8 cellular contexts compared by ENCODE assay signal in the genomic region with DNA sequence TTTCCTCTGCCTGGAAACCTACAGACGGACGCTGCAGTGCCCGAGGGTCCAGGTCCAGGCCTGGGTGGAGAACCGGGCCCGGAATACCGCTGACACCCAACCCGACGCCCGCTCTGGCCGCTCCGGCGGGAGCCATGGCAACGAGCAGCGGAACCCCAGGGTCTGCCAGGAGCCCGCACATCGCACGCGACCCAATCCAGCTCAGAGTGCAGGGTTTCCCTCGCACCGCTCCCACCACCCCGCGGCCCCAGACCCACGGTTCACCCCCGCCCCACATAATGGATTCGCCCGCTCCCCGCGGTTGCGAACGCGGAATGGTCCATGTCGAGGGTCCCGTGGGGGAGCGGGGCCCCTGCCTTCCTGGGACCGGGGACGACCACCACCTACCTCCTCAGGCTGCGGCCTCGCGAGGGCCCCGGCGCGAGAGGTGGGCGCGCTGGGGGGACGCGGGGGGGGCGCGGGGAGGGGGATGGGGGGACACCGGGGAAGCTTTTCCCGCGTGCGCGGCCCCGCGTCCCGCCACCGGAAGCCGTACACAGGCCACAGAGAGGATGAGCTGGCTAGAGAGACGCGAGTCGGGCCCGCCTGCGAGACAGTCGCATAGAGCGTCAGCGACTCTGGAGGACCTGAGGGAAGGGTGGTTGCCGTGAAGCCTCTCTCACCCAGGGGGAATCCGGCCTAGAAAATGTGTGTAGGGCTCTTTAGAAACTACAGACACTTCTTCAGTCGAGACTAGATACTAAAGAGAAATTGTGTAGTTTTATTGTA. TPM values are rescaled to one million over a fixed set of nuclear protein-coding genes. Genes with fewer than 3 reads are reported as not detected.
DNase-seq lines count a peak whose midpoint lies in the region; ATAC-seq, FAIRE-seq and TF ChIP-seq lines count a peak whose summit lies in the region.

A gene with protein sequence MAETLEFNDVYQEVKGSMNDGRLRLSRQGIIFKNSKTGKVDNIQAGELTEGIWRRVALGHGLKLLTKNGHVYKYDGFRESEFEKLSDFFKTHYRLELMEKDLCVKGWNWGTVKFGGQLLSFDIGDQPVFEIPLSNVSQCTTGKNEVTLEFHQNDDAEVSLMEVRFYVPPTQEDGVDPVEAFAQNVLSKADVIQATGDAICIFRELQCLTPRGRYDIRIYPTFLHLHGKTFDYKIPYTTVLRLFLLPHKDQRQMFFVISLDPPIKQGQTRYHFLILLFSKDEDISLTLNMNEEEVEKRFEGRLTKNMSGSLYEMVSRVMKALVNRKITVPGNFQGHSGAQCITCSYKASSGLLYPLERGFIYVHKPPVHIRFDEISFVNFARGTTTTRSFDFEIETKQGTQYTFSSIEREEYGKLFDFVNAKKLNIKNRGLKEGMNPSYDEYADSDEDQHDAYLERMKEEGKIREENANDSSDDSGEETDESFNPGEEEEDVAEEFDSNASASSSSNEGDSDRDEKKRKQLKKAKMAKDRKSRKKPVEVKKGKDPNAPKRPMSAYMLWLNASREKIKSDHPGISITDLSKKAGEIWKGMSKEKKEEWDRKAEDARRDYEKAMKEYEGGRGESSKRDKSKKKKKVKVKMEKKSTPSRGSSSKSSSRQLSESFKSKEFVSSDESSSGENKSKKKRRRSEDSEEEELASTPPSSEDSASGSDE (minus strand): TSS at position 550 of the 768 bp plus-strand sequence. CDS start 771 bp downstream, outside the sequence.

- H3K9me3 ChIP-seq in AG04450 (ENCODE audit: control insufficient read depth, insufficient read depth, low read length) = no peaks in the 10 kb centered on the region; the same call in 1 of the 2 replicates

- peaks cover 17% of the 10 kb centered on the region for H3K27me3 ChIP-seq in AG04450 (ENCODE audit: control insufficient read depth, insufficient read depth, low read length)

- peak within 1 kb of the TSS; percentile 78 for H3K4me3 ChIP-seq in AG04450 (ENCODE audit: low read depth, low read length)

- H3K27ac ChIP-seq in AG04450 (ENCODE audit: low read depth, low read length) (peak within 1 kb of the TSS; percentile 39), caudate nucleus (ENCODE audit: low read depth, low read length) (peak within 1 kb of the TSS; percentile 69)

- DNase-seq in AG04450 (ENCODE audit: low read depth, low spot score) = no peak
- peak; percentile 87 for DNase-seq in NCI-H2196 (lab: John Stamatoyannopoulos, UW; ENCODE audit: unreplicated experiment)
- peak; percentile 61 to 80 (median 74) for DNase-seq in activated CD4-positive, CD25-positive, alpha-beta regulatory T cell (lab: John Stamatoyannopoulos, UW)
- peak in 60 of 61 donors; percentile 36 to 95 (median 82) for DNase-seq in caudate nucleus (lab: John Stamatoyannopoulos, UW)
- peak; percentile 84 for DNase-seq in stimulated activated CD4-positive, alpha-beta T cell treated with anti-CD3 and anti-CD28 coated beads, Interleukin-12 subunit alpha, Interleukin-12 subunit beta, amount 100 ng/mL, for 4 hours

- peak; percentile 36 for FAIRE-seq in islet of Langerhans (lab: Jason Lieb, UNC)

- ATAC-seq in GM18870 (IDR thresholded peaks at IDR 0.05; ENCODE audit: unreplicated experiment) (peak; percentile 89), HG03103 (IDR thresholded peaks at IDR 0.05; ENCODE audit: low read depth, unreplicated experiment) (peak; percentile 99)

- POLR2A ChIA-PET in AG04450 (lab: Yijun Ruan, JAX) = interaction anchor here (1.0 to 2.6 kb wide), 2 partner anchors 10 to 24 kb away, joined by 6 to 14 read pairs; a partner anchor contains a TSS

- CTCF ChIA-PET in AG04450 (lab: Charles Lee) = interaction anchor here (0.8 to 2.3 kb wide), 4 partner anchors 10 to 191 kb away, joined by 3 to 7 read pairs (median 5); a partner anchor contains a TSS

- TF ChIP-seq CTCF in AG04450 (IDR thresholded peaks at IDR 0.05; ENCODE audit: low read depth, low read length) = no peak

RNA-seq across cellular contexts. Expression of the gene that starts here (rescaled TPM):
- polyA plus RNA-seq in AG04450 (2011; rRNA removed) = 111 and 113 TPM in 2 replicates
- polyA minus RNA-seq in AG04450 (2011; rRNA and poly(A)+ RNA removed) = 115 and 126 TPM in 2 replicates
